Comparison of ENCODE assay signal across 26 cellular contexts in the genomic region with DNA sequence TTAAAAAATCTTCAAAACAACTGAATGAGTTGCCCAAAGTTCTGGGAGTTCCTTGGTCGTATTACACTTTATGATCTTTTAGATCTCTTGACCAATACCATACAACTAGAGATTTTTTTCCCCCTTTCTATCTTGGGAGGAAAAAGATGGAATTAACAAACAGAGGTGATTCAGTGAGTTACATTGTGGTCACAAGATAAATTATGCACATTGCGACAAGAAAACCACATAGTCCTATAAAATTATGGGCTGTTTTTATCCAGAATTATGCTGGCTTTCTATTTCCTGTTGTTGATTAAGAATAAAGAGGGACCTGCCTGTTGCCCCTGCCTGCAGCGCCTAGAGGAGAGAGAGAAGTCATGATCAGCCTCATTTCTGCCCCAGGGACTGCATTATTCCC. TPM values are rescaled to one million over a fixed set of nuclear protein-coding genes. Genes with fewer than 3 reads are reported as not detected.
A peak's percentile ranks its signal among the peaks of the same experiment; 100 is the strongest.
DNase-seq lines count a peak whose midpoint lies in the region; ATAC-seq and TF ChIP-seq lines count a peak whose summit lies in the region.
"Had no signal": no experiment of that assay in that cellular context is flagged by ENCODE, and none has a peak within 500 bp of the region (broad histone marks: within the 10 kb centered on the region; RNA-seq: fewer than 3 reads in every experiment).

No MANE protein-coding gene starts in this region.

- TF ChIP-seq CTCF in mammary epithelial cell (conservative IDR thresholded peaks at IDR 0.05 in 1 of 2, IDR thresholded peaks at IDR 0.05 in 1 of 2; ENCODE audit: extremely low read depth in 1 of 2, insufficient read depth in 1 of 2, low read depth in 1 of 2, low read length in 2 of 2), result no peak
- TF ChIP-seq CTCF in MCF 10A (IDR thresholded peaks at IDR 0.05; ENCODE audit: unreplicated experiment), result no peak
- TF ChIP-seq CTCF in NB4 (IDR thresholded peaks at IDR 0.05; ENCODE audit: low read depth, low read length), result no peak
- no peak for TF ChIP-seq CTCF in esophagus muscularis mucosa (IDR thresholded peaks at IDR 0.05)

- H3K27me3 ChIP-seq in mammary epithelial cell (ENCODE audit: insufficient read depth, low read length) (no peaks in the 10 kb centered on the region), esophagus muscularis mucosa (no peaks in the 10 kb centered on the region)

- in situ Hi-C loops in mammary epithelial cell (cut with MboI; ENCODE audit: low sequenced_read_pairs in 2 of 2), result no loop called here

- H3K9ac ChIP-seq in mammary epithelial cell (ENCODE audit: insufficient read depth, low read length), result no peak overlapping the region

- TF ChIP-seq EP300 in esophagus muscularis mucosa (IDR thresholded peaks at IDR 0.05), result no peak

- no peaks in the 10 kb centered on the region for H3K36me3 Mint-ChIP-seq in MCF 10A (ENCODE audit: insufficient read depth, unreplicated experiment)
- H3K36me3 Mint-ChIP-seq: CD8-positive, alpha-beta T cell had no signal

- CTCF ChIA-PET in mammary epithelial cell (lab: Charles Lee; ENCODE audit: low non-redundant PET) (no interaction called here), MCF 10A (lab: Yijun Ruan, JAX) (interaction anchor here (1.1 kb wide), 1 partner anchor 47 kb away, joined by 4 read pairs; no protein-coding TSS in a partner anchor)

- ATAC-seq in HG03159 (IDR thresholded peaks at IDR 0.05; ENCODE audit: unreplicated experiment), result no peak
- ATAC-seq: CD8-positive, alpha-beta T cell; HCT116; Panc1 had no signal

- H3K27ac Mint-ChIP-seq in MCF 10A (ENCODE audit: low read depth, unreplicated experiment), result no peak overlapping the region
- H3K27ac Mint-ChIP-seq: CD8-positive, alpha-beta T cell; IgD-negative memory B cell had no signal

- no peaks in the 10 kb centered on the region for H3K27me3 Mint-ChIP-seq in MCF 10A (ENCODE audit: insufficient read depth, unreplicated experiment)

- H3K9me3 ChIP-seq in mammary epithelial cell (replicated peaks; ENCODE audit: insufficient read depth, low read length) (no peaks in the 10 kb centered on the region), esophagus muscularis mucosa (no peaks in the 10 kb centered on the region)

- DNase-seq in mammary epithelial cell, result peak; percentile 10
- no peak for DNase-seq in MCF 10A (ENCODE audit: unreplicated experiment)
- DNase-seq in NB4 (ENCODE audit: low read depth), result peak; percentile 30
- peak; percentile 42 for DNase-seq in esophagus muscularis mucosa (ENCODE audit: extremely low spot score)
- DNase-seq in cerebellar nuclear complex (lab: John Stamatoyannopoulos, UW), result no peak
- DNase-seq in amygdala (lab: John Stamatoyannopoulos, UW), result no peak
- DNase-seq: AML-193; C1 segment of cervical spinal cord; CD8-positive, alpha-beta T cell; DMS53; NCI-H2029; NCI-H446; NCI-H524 treated with DMSO at 0.1 percent for 48 hours; NCI-H774; SHP77; T-helper 1 cell had no signal

- no peak overlapping the region for H3K27ac ChIP-seq in mammary epithelial cell (ENCODE audit: insufficient read depth, low read depth, low read length)
- H3K27ac ChIP-seq in esophagus muscularis mucosa (replicated peaks in 1 of 4), result no peak overlapping the region
- H3K27ac ChIP-seq: HL-60, RWPE1 had no signal

- H4K20me1 ChIP-seq in mammary epithelial cell (ENCODE audit: insufficient read depth, low read length), result no peaks in the 10 kb centered on the region

- POLR2A ChIA-PET in MCF 10A (lab: Yijun Ruan, JAX), result interaction anchor here (0.8 kb wide), 1 partner anchor 67 kb away, joined by 3 read pairs; no protein-coding TSS in a partner anchor

- no peaks in the 10 kb centered on the region for H3K79me2 ChIP-seq in mammary epithelial cell (ENCODE audit: insufficient read depth, low read length)

- intact Hi-C loops in mammary epithelial cell (cut with micrococcal nuclease) (no loop called here), MCF 10A (cut with micrococcal nuclease) (no loop called here), esophagus muscularis mucosa (cut with DNase I) (no loop called here)

- TF ChIP-seq POLR2A in NB4 (IDR thresholded peaks at IDR 0.05; ENCODE audit: extremely low read depth, insufficient read length) (no peak), esophagus muscularis mucosa (IDR thresholded peaks at IDR 0.05; ENCODE audit: low read depth) (no peak)

- H3K9me3 Mint-ChIP-seq in MCF 10A (ENCODE audit: unreplicated experiment), result no peaks in the 10 kb centered on the region
- H3K9me3 Mint-ChIP-seq: CD8-positive, alpha-beta T cell; IgD-negative memory B cell had no signal

- no peak overlapping the region for H2AFZ ChIP-seq in mammary epithelial cell (ENCODE audit: low read depth, low read length)

- no peak overlapping the region for H3K4me2 ChIP-seq in mammary epithelial cell (ENCODE audit: insufficient read depth, low read depth, low read length)

- dilution Hi-C loops in mammary epithelial cell (cut with HindIII; ENCODE audit: low sequenced_read_pairs), result loop anchor here (5.0 kb wide), 1 partner anchor 70 kb away; no protein-coding TSS in a partner anchor

- peaks cover 14% of the 10 kb centered on the region for H3K4me1 Mint-ChIP-seq in MCF 10A (ENCODE audit: insufficient read depth, unreplicated experiment)
- H3K4me1 Mint-ChIP-seq: IgD-negative memory B cell had no signal

- H3K4me3 ChIP-seq in mammary epithelial cell (replicated peaks in 1 of 3; ENCODE audit: insufficient read depth in 1 of 3, low read depth in 2 of 3, low read length in 3 of 3) (no peak overlapping the region), NB4 (ENCODE audit: low read depth, low read length) (no peak overlapping the region), esophagus muscularis mucosa (no peak overlapping the region)

- no peaks in the 10 kb centered on the region for H3K36me3 ChIP-seq in mammary epithelial cell (ENCODE audit: insufficient read depth, low read length)
- H3K36me3 ChIP-seq in esophagus muscularis mucosa, result no peaks in the 10 kb centered on the region

- WGBS in mammary epithelial cell (ENCODE audit: low coverage, missing lambda C conversion rate), result 58% methylated on average over 3 of the region's 3 CpGs
- 69% methylated on average over 3 of the region's 3 CpGs for WGBS in esophagus muscularis mucosa

- no peak overlapping the region for H3K4me3 Mint-ChIP-seq in MCF 10A (ENCODE audit: unreplicated experiment)
- H3K4me3 Mint-ChIP-seq: CD8-positive, alpha-beta T cell; IgD-negative memory B cell had no signal

- H3K4me1 ChIP-seq in mammary epithelial cell (ENCODE audit: insufficient read depth, low read length) (peaks cover 51% of the 10 kb centered on the region), esophagus muscularis mucosa (peaks cover 0 to 11% (median 7%) of the 10 kb centered on the region in 4 donors)

- BruUV-seq in mammary epithelial cell (replicated peaks; lab: Mats Ljungman, UMichigan) (no TSS peak), MCF 10A (replicated peaks; lab: Mats Ljungman, UMichigan) (no TSS peak)

RNA-seq across cellular contexts. Expression of a gene that starts 8.2 kb away (rescaled TPM):
- total RNA-seq in mammary epithelial cell, result 10 to 100 TPM; 65.0 to 97.4 TPM
- polyA plus RNA-seq in mammary epithelial cell, result 22.4 TPM
- 88.4 TPM for polyA minus RNA-seq in mammary epithelial cell
- total RNA-seq in MCF 10A (2022), result 81.5 and 93.8 TPM in 2 replicates
- 10 to 100 TPM; 12.9 to 31.0 (median 21.3) TPM for total RNA-seq in esophagus muscularis mucosa

RNA-seq across cellular contexts. Expression of a gene that starts 22.4 kb away (rescaled TPM):
- total RNA-seq in mammary epithelial cell (not detected), MCF 10A (2022) (not detected in 2 replicates), esophagus muscularis mucosa (not detected)
- polyA plus RNA-seq in mammary epithelial cell, result not detected
- polyA minus RNA-seq in mammary epithelial cell, result not detected
- total RNA-seq: CD8-positive, alpha-beta T cell; Daoy; H1; SK-MEL-5 had no signal
- polyA plus RNA-seq: AG04450, H1, IgD-negative memory B cell had no signal

Comparison
In these comparisons a context has a peak if more than half of its experiments do, and no peak if none do; other contexts are left out.
1. DNase-seq: peak in mammary epithelial cell (single experiment), NB4 (single experiment) and esophagus muscularis mucosa (single experiment); none in MCF 10A (single experiment), cerebellar nuclear complex (0 of 2) and amygdala (0 of 56).